16 cellular contexts compared by ENCODE assay signal in the genomic region with DNA sequence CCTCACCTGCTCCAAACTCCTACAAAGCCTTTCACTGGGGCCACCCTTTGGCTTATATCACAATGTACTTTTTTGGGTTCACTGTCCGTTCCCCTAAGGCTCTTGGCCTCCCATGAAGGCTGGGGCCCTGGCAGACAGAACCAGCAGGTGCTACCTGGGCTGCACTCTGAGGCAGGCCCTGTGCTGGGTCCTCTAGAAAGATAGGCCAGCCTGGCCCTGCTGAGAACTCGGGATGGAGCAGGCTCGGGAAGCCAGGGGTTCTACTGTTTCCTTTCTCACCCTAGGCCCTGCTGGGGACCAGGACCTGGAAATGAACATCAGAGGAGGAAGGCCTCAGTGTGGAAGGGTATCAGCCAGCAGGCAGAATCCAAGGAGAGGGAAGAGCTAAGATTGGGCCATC.
"Had no signal": no experiment of that assay in that cellular context is flagged by ENCODE, and none has a peak within 500 bp of the region (broad histone marks: within the 10 kb centered on the region; RNA-seq: fewer than 3 reads in every experiment).

No MANE protein-coding gene starts in this region.

- H3K9me3 ChIP-seq: gastrocnemius medialis, heart right ventricle, prostate gland, tibial artery had no signal

- H3K27ac ChIP-seq: gastrocnemius medialis, prostate gland, tibial artery had no signal

- H3K9me3 Mint-ChIP-seq: activated naive CD8-positive, alpha-beta T cell treated with anti-CD3 and anti-CD28 coated beads for 36 hours; activated T-helper 1 cell treated with anti-CD3 and anti-CD28 coated beads, Interleukin-12 subunit alpha, Interleukin-12 subunit beta, Interleukin-2, Interleukin-4 antibody, amounts not matched to agents 30 ng/mL and 10 ng/mL and 1 ng/mL, durations not matched to agents 14 hours and 24 hours and 36 hours; effector memory CD8-positive, alpha-beta T cell; nephron; stimulated activated effector memory CD8-positive, alpha-beta T cell treated with anti-CD3 and anti-CD28 coated beads, Interleukin-12 subunit alpha, Interleukin-12 subunit beta, amount 100 ng/mL, for 72 hours had no signal

- H3K36me3 ChIP-seq: gastrocnemius medialis, heart right ventricle, prostate gland, tibial artery had no signal

- DNase-seq: activated CD4-positive, alpha-beta T cell treated with anti-CD3 and anti-CD28 coated beads, Interleukin-2, amount 50 U/mL, for 1 hour; activated naive CD8-positive, alpha-beta T cell treated with anti-CD3 and anti-CD28 coated beads for 36 hours; amygdala; dermis blood vessel endothelial cell; effector memory CD8-positive, alpha-beta T cell; gastrocnemius medialis; heart right ventricle; stimulated activated CD4-positive, alpha-beta T cell treated with anti-CD3 and anti-CD28 coated beads, Interleukin-12 subunit alpha, Interleukin-12 subunit beta, amount 100 ng/mL, for 4 hours; stimulated activated CD4-positive, alpha-beta T cell treated with anti-CD3 and anti-CD28 coated beads, Interleukin-2, amount 100 ng/mL, for 24 hours; tibial artery had no signal

- H3K36me3 Mint-ChIP-seq: activated naive CD8-positive, alpha-beta T cell treated with anti-CD3 and anti-CD28 coated beads for 36 hours; stimulated activated effector memory CD8-positive, alpha-beta T cell treated with anti-CD3 and anti-CD28 coated beads, Interleukin-12 subunit alpha, Interleukin-12 subunit beta, amount 100 ng/mL, for 72 hours had no signal

- H3K27ac Mint-ChIP-seq: activated naive CD8-positive, alpha-beta T cell treated with anti-CD3 and anti-CD28 coated beads for 36 hours; activated T-helper 1 cell treated with anti-CD3 and anti-CD28 coated beads, Interleukin-12 subunit alpha, Interleukin-12 subunit beta, Interleukin-2, Interleukin-4 antibody, amounts not matched to agents 30 ng/mL and 10 ng/mL and 1 ng/mL, durations not matched to agents 14 hours and 24 hours and 36 hours; effector memory CD8-positive, alpha-beta T cell; stimulated activated effector memory CD8-positive, alpha-beta T cell treated with anti-CD3 and anti-CD28 coated beads, Interleukin-12 subunit alpha, Interleukin-12 subunit beta, amount 100 ng/mL, for 72 hours had no signal

- H3K27me3 ChIP-seq: gastrocnemius medialis, heart right ventricle, tibial artery had no signal

- ATAC-seq: activated CD4-positive, CD25-positive, alpha-beta regulatory T cell treated with anti-CD3 and anti-CD28 coated beads, Interleukin-2, amount 50 U/mL, for 24 hours; effector memory CD8-positive, alpha-beta T cell; gastrocnemius medialis; heart right ventricle; left lobe of liver; stimulated activated effector memory CD8-positive, alpha-beta T cell treated with anti-CD3 and anti-CD28 coated beads, Interleukin-12 subunit alpha, Interleukin-12 subunit beta, amount 100 ng/mL, for 72 hours had no signal

- H3K4me3 ChIP-seq: gastrocnemius medialis, heart right ventricle, prostate gland, tibial artery had no signal

- H3K4me3 Mint-ChIP-seq: activated naive CD8-positive, alpha-beta T cell treated with anti-CD3 and anti-CD28 coated beads for 36 hours; activated T-helper 1 cell treated with anti-CD3 and anti-CD28 coated beads, Interleukin-12 subunit alpha, Interleukin-12 subunit beta, Interleukin-2, Interleukin-4 antibody, amounts not matched to agents 30 ng/mL and 10 ng/mL and 1 ng/mL, durations not matched to agents 14 hours and 24 hours and 36 hours; effector memory CD8-positive, alpha-beta T cell; nephron; stimulated activated effector memory CD8-positive, alpha-beta T cell treated with anti-CD3 and anti-CD28 coated beads, Interleukin-12 subunit alpha, Interleukin-12 subunit beta, amount 100 ng/mL, for 72 hours had no signal
